ENCODE assay signal across 19 cellular contexts in genomic region chr18:48418409-48419267, GRCh38. TPM values are rescaled to one million over a fixed set of nuclear protein-coding genes. Genes with fewer than 3 reads are reported as not detected.
DNase-seq lines count a peak whose midpoint lies in the region; ATAC-seq and TF ChIP-seq lines count a peak whose summit lies in the region.
"Had no signal": no experiment of that assay in that cellular context is flagged by ENCODE, and none has a peak within 500 bp of the region (broad histone marks: within the 10 kb centered on the region; RNA-seq: fewer than 3 reads in every experiment).

No MANE protein-coding gene starts in this region.

- POLR2A ChIA-PET in HEK293T (lab: Yijun Ruan, JAX), result no interaction called here

- CTCF ChIA-PET in HEK293T (lab: Yijun Ruan, JAX), result interaction anchor here (0.6 kb wide), 1 partner anchor 187 kb away, joined by 3 read pairs; no protein-coding TSS in a partner anchor

- peaks cover 5% of the 10 kb centered on the region for H3K36me3 Mint-ChIP-seq in chondrocyte (ENCODE audit: low read depth)
- H3K36me3 Mint-ChIP-seq: mesothelial cell of epicardium; natural killer cell treated with Interleukin-12 subunit alpha and Interleukin-12 subunit beta and Interleukin-15 and Interleukin-18, amount 100 ng/mL, for 72 hours had no signal

- H3K9me3 Mint-ChIP-seq in chondrocyte (ENCODE audit: low read depth), result no peaks in the 10 kb centered on the region
- H3K9me3 Mint-ChIP-seq: activated CD4-positive, alpha-beta memory T cell treated with anti-CD3 and anti-CD28 coated beads, Interleukin-2, amount 10 ng/mL, durations not matched to agents 7 days and 5 days; mesothelial cell of epicardium; natural killer cell treated with Interleukin-12 subunit alpha and Interleukin-12 subunit beta and Interleukin-15 and Interleukin-18, amount 100 ng/mL, for 72 hours had no signal

- H3K9me3 ChIP-seq in lower lobe of right lung (no peaks in the 10 kb centered on the region), HAP-1 (no peaks in the 10 kb centered on the region)
- H3K9me3 ChIP-seq: stomach had no signal

- H3K27me3 Mint-ChIP-seq in chondrocyte (ENCODE audit: low read depth), result peaks cover 59% of the 10 kb centered on the region

- DNase-seq in NCI-H2029 (lab: John Stamatoyannopoulos, UW) (peak; percentile 53), chondrocyte (ENCODE audit: low spot score) (no peak), lower lobe of right lung (no peak), HEK293T (ENCODE audit: extremely low spot score) (no peak), HAP-1 (ENCODE audit: low spot score in 2 of 2) (no peak), NCI-H748 (lab: John Stamatoyannopoulos, UW; ENCODE audit: unreplicated experiment) (no peak), NCI-H446 (lab: John Stamatoyannopoulos, UW) (no peak)
- DNase-seq: activated CD4-positive, alpha-beta memory T cell treated with anti-CD3 and anti-CD28 coated beads, Interleukin-2, amount 10 ng/mL, durations not matched to agents 7 days and 5 days; activated effector memory CD4-positive, alpha-beta T cell treated with anti-CD3 and anti-CD28 coated beads, Interleukin-2, amount 50 U/mL, for 16 hours; GOT3; NCI-H1417 treated with DMSO at 0.1 percent for 48 hours; NCI-H2171 treated with DMSO at 0.1 percent for 48 hours; stomach; T1000 had no signal

- H3K27ac Mint-ChIP-seq in chondrocyte (ENCODE audit: unreplicated experiment), result peak overlapping the region; percentile 32
- H3K27ac Mint-ChIP-seq: activated CD4-positive, alpha-beta memory T cell treated with anti-CD3 and anti-CD28 coated beads, Interleukin-2, amount 10 ng/mL, durations not matched to agents 7 days and 5 days; mesothelial cell of epicardium; natural killer cell treated with Interleukin-12 subunit alpha and Interleukin-12 subunit beta and Interleukin-15 and Interleukin-18, amount 100 ng/mL, for 72 hours had no signal

- intact Hi-C loops in lower lobe of right lung (cut with DNase I), result no loop called here

- in situ Hi-C loops in HAP-1 (cut with MboI; ENCODE audit: low sequenced_read_pairs), result no loop called here

- H3K27me3 ChIP-seq in lower lobe of right lung (ENCODE audit: low read depth) (peaks cover 10% of the 10 kb centered on the region), HAP-1 (ENCODE audit: low read depth) (peaks cover 5% of the 10 kb centered on the region; the same call in 1 of the 2 replicates)

- no peak for TF ChIP-seq CTCF in C4-2B (conservative IDR thresholded peaks at IDR 0.05)
- TF ChIP-seq CTCF in chondrocyte (IDR thresholded peaks at IDR 0.05), result no peak
- TF ChIP-seq CTCF in lower lobe of right lung (IDR thresholded peaks at IDR 0.05), result no peak

- H3K27ac ChIP-seq in C4-2B (peak overlapping the region; percentile 33), lower lobe of right lung (peak overlapping the region; percentile 46)
- H3K27ac ChIP-seq: stomach had no signal

- no peak overlapping the region for H3K4me3 Mint-ChIP-seq in chondrocyte (ENCODE audit: unreplicated experiment)
- H3K4me3 Mint-ChIP-seq: activated CD4-positive, alpha-beta memory T cell treated with anti-CD3 and anti-CD28 coated beads, Interleukin-2, amount 10 ng/mL, durations not matched to agents 7 days and 5 days; mesothelial cell of epicardium; natural killer cell treated with Interleukin-12 subunit alpha and Interleukin-12 subunit beta and Interleukin-15 and Interleukin-18, amount 100 ng/mL, for 72 hours had no signal

- no peaks in the 10 kb centered on the region for H3K4me1 ChIP-seq in lower lobe of right lung
- H3K4me1 ChIP-seq in HAP-1, result no peaks in the 10 kb centered on the region

- H3K4me3 ChIP-seq in lower lobe of right lung, result no peak overlapping the region
- no peak overlapping the region for H3K4me3 ChIP-seq in HAP-1
- H3K4me3 ChIP-seq: coronary artery, stomach had no signal

- H3K36me3 ChIP-seq in lower lobe of right lung, result no peaks in the 10 kb centered on the region
- H3K36me3 ChIP-seq in HAP-1 (replicated peaks), result no peaks in the 10 kb centered on the region
- H3K36me3 ChIP-seq: stomach had no signal

- H3K4me1 Mint-ChIP-seq in chondrocyte (ENCODE audit: low read depth), result peaks cover 19% of the 10 kb centered on the region
- H3K4me1 Mint-ChIP-seq: activated CD4-positive, alpha-beta memory T cell treated with anti-CD3 and anti-CD28 coated beads, Interleukin-2, amount 10 ng/mL, durations not matched to agents 7 days and 5 days had no signal

- ATAC-seq in lower lobe of right lung, result peak; percentile 43 to 54
- ATAC-seq: activated CD4-positive, CD25-positive, alpha-beta regulatory T cell treated with anti-CD3 and anti-CD28 coated beads, Interleukin-2, amount 50 U/mL, for 24 hours had no signal

TF ChIP-seq in HEK293T, 16 proteins besides CTCF, POLR2A, EP300 and RAD21:
- TF ChIP-seq FOXA1 (IDR thresholded peaks at IDR 0.05) (no peak), FOXK2 (IDR thresholded peaks at IDR 0.05) (no peak), PKNOX1 (IDR thresholded peaks at IDR 0.05) (no peak), LEF1 (IDR thresholded peaks at IDR 0.05; ENCODE audit: borderline replicate concordance) (no peak), HDGF (IDR thresholded peaks at IDR 0.05; ENCODE audit: borderline replicate concordance) (no peak), ELF4 (IDR thresholded peaks at IDR 0.05) (no peak)
TF ChIP-seq in HEK293T: peak in this region for 0.

RNA-seq across cellular contexts. Expression of gene ZBTB7C, which starts 9.5 kb away (rescaled TPM):
- total RNA-seq in chondrocyte (1.00 to 4.4 TPM (median 1.4 TPM) in 3 replicates), lower lobe of right lung (15.0 TPM)
- total RNA-seq: natural killer cell treated with Interleukin-12 subunit alpha and Interleukin-12 subunit beta and Interleukin-15 and Interleukin-18, amount 100 ng/mL, for 72 hours had no signal
